8 cellular contexts compared by ENCODE assay signal in genomic region chr13:111602874-111603273, GRCh38.
"Had no signal": no experiment of that assay in that cellular context is flagged by ENCODE, and none has a peak within 500 bp of the region (broad histone marks: within the 10 kb centered on the region; RNA-seq: fewer than 3 reads in every experiment).

No MANE protein-coding gene starts in this region.

- H2AFZ ChIP-seq: GM23248 had no signal

- H3K27me3 Mint-ChIP-seq: IgD-negative memory B cell had no signal

- ATAC-seq: HepG2 had no signal

- H3K27ac Mint-ChIP-seq: IgD-negative memory B cell had no signal

- H3K4me3 ChIP-seq: GM23248 had no signal

- H3K4me3 Mint-ChIP-seq: IgD-negative memory B cell had no signal

- DNase-seq: GM23248, GOT3, H7, HCEC 1CT, KBM-7 had no signal

- H3K9ac ChIP-seq: GM23248 had no signal

- H3K27ac ChIP-seq: GM23248, HL-60 had no signal
